Comparison of ENCODE assay signal across 8 cellular contexts in the genomic region with DNA sequence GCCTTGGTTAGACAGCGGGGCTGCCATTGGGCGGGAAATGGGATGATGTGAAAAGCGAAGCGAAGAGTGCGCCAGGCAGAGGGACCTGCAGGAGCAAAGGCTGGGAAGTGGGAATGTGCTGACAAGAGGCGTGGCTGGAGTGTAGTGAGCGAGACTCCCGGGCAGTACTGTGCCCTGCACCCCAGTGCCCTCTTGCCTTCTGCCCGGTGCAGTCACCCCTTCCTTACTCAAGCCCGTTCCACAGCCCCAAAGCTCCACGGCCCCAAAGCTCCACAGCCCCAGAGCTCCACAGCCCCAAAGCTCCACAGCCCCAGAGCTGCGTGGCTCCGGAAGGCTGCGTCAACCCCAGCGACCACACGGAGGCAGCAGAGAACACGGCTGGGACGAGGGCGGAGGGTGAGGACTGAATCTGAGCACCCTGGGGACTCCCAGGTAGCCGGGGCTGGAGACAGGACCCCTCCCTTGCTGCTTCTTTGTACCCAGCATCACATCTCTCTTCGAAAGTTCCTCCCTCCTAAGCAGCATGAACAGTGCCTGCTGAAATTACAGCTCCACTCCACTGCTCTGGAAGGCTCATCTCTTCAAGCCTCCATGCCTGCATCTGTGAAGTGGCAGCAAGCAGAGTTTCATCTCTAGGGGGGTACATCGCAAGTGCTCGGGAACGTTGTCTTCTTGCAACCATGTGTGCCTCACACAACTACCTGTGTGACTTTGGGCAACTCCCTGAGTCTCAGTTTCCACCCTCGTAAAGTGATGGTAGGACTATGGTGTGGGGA.
A peak's percentile ranks its signal among the peaks of the same experiment; 100 is the strongest.
DNase-seq lines count a peak whose midpoint lies in the region; ATAC-seq, FAIRE-seq and TF ChIP-seq lines count a peak whose summit lies in the region.

No MANE protein-coding gene starts in this region.

- H3K4me2 ChIP-seq in SU-DHL-6 (ENCODE audit: low read depth, low read length, poor library complexity, severe bottlenecking): no peak overlapping the region

- peak; percentile 63 for TF ChIP-seq CTCF in SU-DHL-6 (IDR thresholded peaks at IDR 0.05; ENCODE audit: insufficient read depth, low read length, poor library complexity, severe bottlenecking)

- no peak overlapping the region for H3K9ac ChIP-seq in SU-DHL-6 (ENCODE audit: low read length)

- no peaks in the 10 kb centered on the region for H4K20me1 ChIP-seq in SU-DHL-6 (ENCODE audit: low read depth, low read length)

- H3K4me3 ChIP-seq in SU-DHL-6 (ENCODE audit: insufficient read depth, low read length, poor library complexity, severe bottlenecking): no peak overlapping the region

- no peak for FAIRE-seq in RCC 7860 (lab: Jason Lieb, UNC)

- no peaks in the 10 kb centered on the region for H3K9me2 ChIP-seq in SU-DHL-6 (replicated peaks; ENCODE audit: insufficient read depth, low read length)

- H3K9me3 ChIP-seq in SU-DHL-6 (ENCODE audit: insufficient read depth, low read length): no peaks in the 10 kb centered on the region

- no peak overlapping the region for H2AFZ ChIP-seq in SU-DHL-6 (ENCODE audit: low read depth, low read length, severe bottlenecking)

- no peaks in the 10 kb centered on the region for H3K36me3 ChIP-seq in SU-DHL-6 (ENCODE audit: low read length)

- no peaks in the 10 kb centered on the region for H3K27me3 ChIP-seq in SU-DHL-6 (ENCODE audit: low read length)

- ATAC-seq in HG03159 (IDR thresholded peaks at IDR 0.05; ENCODE audit: unreplicated experiment): peak; percentile 88

- DNase-seq in NCI-H526 (lab: John Stamatoyannopoulos, UW) (peak; percentile 13 to 69), NCI-H526 treated with DMSO at 0.1 percent for 48 hours (lab: John Stamatoyannopoulos, UW) (no peak), anterior cingulate cortex (lab: John Stamatoyannopoulos, UW) (peak in 51 of 58 donors; percentile 9 to 81 (median 40)), hypothalamus (lab: John Stamatoyannopoulos, UW) (peak in 40 of 51 donors; percentile 5 to 78 (median 38)), RCC 7860 (ENCODE audit: low spot score) (no peak)
- peak; percentile 43 to 57 for DNase-seq in stimulated activated CD4-positive, alpha-beta T cell treated with anti-CD3 and anti-CD28 coated beads, Interleukin-12 subunit alpha, Interleukin-12 subunit beta, amount 100 ng/mL, for 24 hours (ENCODE audit: low read depth in 2 of 2)

- H3F3A ChIP-seq in SU-DHL-6 (ENCODE audit: insufficient read depth): no peaks in the 10 kb centered on the region

- H3K27ac ChIP-seq in SU-DHL-6 (ENCODE audit: low read depth, low read length): no peak overlapping the region

- no peaks in the 10 kb centered on the region for H3K79me2 ChIP-seq in SU-DHL-6 (ENCODE audit: insufficient read depth, low read length)

Comparison
In these comparisons a context has a peak if more than half of its experiments do, and no peak if none do; other contexts are left out.
1. DNase-seq: peak in NCI-H526 (2 of 2), anterior cingulate cortex (51 of 58), hypothalamus (40 of 51) and stimulated activated CD4-positive, alpha-beta T cell treated with anti-CD3 and anti-CD28 coated beads, Interleukin-12 subunit alpha, Interleukin-12 subunit beta, amount 100 ng/mL, for 24 hours (2 of 2); none in NCI-H526 treated with DMSO at 0.1 percent for 48 hours (single experiment) and RCC 7860 (single experiment).